ENCODE assay signal across 20 cellular contexts in the genomic region with DNA sequence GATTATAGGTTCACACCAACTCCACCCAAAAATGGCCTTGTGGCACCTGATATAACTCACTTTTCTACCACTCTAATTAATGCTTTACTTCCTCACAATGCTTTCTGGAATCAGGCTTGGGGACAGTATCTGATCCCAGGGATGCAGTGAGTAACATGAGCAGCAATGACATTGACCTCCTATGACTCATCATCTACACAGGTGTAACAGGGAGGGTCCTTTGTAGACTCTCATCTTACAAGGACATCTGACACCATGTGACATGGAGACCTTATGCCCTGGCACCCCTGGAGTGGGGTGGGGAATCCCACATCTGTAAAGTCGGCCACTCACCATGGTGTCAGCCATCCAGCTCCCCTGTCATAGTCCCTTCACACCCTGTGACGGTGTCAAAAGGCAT.
DNase-seq lines count a peak whose midpoint lies in the region; FAIRE-seq and TF ChIP-seq lines count a peak whose summit lies in the region.
"Had no signal": no experiment of that assay in that cellular context is flagged by ENCODE, and none has a peak within 500 bp of the region (broad histone marks: within the 10 kb centered on the region; RNA-seq: fewer than 3 reads in every experiment).

No MANE protein-coding gene starts in this region.

- no peak for TF ChIP-seq POLR2A in adrenal gland (IDR thresholded peaks at IDR 0.05)

- peak; percentile 3 for DNase-seq in NCI-H345 (lab: John Stamatoyannopoulos, UW)
- no peak for DNase-seq in NCI-H345 treated with DMSO at 0.1 percent for 48 hours (lab: John Stamatoyannopoulos, UW; ENCODE audit: unreplicated experiment)
- peak; percentile 6 for DNase-seq in NCI-H2029 treated with DMSO at 0.1 percent for 48 hours (lab: John Stamatoyannopoulos, UW)
- DNase-seq in SW480 (ENCODE audit: low spot score): peak; percentile 65
- DNase-seq in small intestine: peak; percentile 52
- DNase-seq in NCI-H187 treated with DMSO at 0.1 percent for 48 hours (lab: John Stamatoyannopoulos, UW): no peak
- DNase-seq in D721Med (ENCODE audit: insufficient read length, low spot score): no peak
- DNase-seq in adrenal gland: no peak
- DNase-seq: Caco-2; CD4-positive, alpha-beta T cell; DND-41; Karpas-422; MG63; NCI-H1048; NCI-H1436; NCI-H2081; SJCRH30 had no signal

- no peak for FAIRE-seq in small intestine (lab: Jason Lieb, UNC)
- FAIRE-seq in D721Med (lab: Jason Lieb, UNC): no peak
- FAIRE-seq: A204.1, H54 had no signal

- no peak for TF ChIP-seq CTCF in D721Med (IDR thresholded peaks at IDR 0.05; ENCODE audit: insufficient read depth, missing control alignments)
- no peak for TF ChIP-seq CTCF in adrenal gland (IDR thresholded peaks at IDR 0.05)

- 77 to 82% (median 80%) methylated on average over 2 of the region's 2 CpGs for WGBS in small intestine, 3 donors
- WGBS in adrenal gland, 4 donors: 79 to 93% (median 89%) methylated on average over 2 of the region's 2 CpGs

- no peaks in the 10 kb centered on the region for H3K9me3 ChIP-seq in small intestine (ENCODE audit: control insufficient read depth, low read depth)
- no peaks in the 10 kb centered on the region for H3K9me3 ChIP-seq in adrenal gland (replicated peaks in 1 of 3)
- H3K9me3 ChIP-seq: Caco-2, MG63, SJCRH30 had no signal

- H3K27me3 ChIP-seq in small intestine (ENCODE audit: control insufficient read depth in 2 of 2, insufficient read depth in 2 of 2, low read length in 2 of 2) (no peaks in the 10 kb centered on the region), adrenal gland (no peaks in the 10 kb centered on the region)
- H3K27me3 ChIP-seq: MG63, SJCRH30 had no signal

- intact Hi-C loops in adrenal gland (cut with DNase I): no loop called here

- H3K27ac ChIP-seq in small intestine (ENCODE audit: low read depth in 1 of 2, low read length in 1 of 2) (no peak overlapping the region), adrenal gland (no peak overlapping the region)
- H3K27ac ChIP-seq: PC-9, SJCRH30 had no signal

- H3K36me3 ChIP-seq in small intestine (ENCODE audit: control insufficient read depth in 2 of 2, insufficient read depth in 2 of 2, low read length in 2 of 2) (no peaks in the 10 kb centered on the region), adrenal gland (replicated peaks in 1 of 2) (no peaks in the 10 kb centered on the region)
- H3K36me3 ChIP-seq: MG63, SJCRH30 had no signal

- H3K4me1 ChIP-seq in small intestine (ENCODE audit: control insufficient read depth in 2 of 2, insufficient read depth in 1 of 2, low read depth in 1 of 2, low read length in 1 of 2) (peaks cover 0 to 5% of the 10 kb centered on the region in 2 donors), adrenal gland (replicated peaks in 1 of 2) (peaks cover 0 to 7% of the 10 kb centered on the region in 2 donors)
- H3K4me1 ChIP-seq: Caco-2, SJCRH30 had no signal

- no peak overlapping the region for H3K4me3 ChIP-seq in small intestine (ENCODE audit: low read depth in 1 of 2, low read length in 2 of 2)
- no peak overlapping the region for H3K4me3 ChIP-seq in adrenal gland
- H3K4me3 ChIP-seq: MG63, PC-9, SJCRH30 had no signal

Comparison
In these comparisons a context has a peak if more than half of its experiments do, and no peak if none do; other contexts are left out.
1. DNase-seq: peak in NCI-H345 (single experiment), NCI-H2029 treated with DMSO at 0.1 percent for 48 hours (single experiment), SW480 (single experiment) and small intestine (single experiment); none in NCI-H345 treated with DMSO at 0.1 percent for 48 hours (single experiment), NCI-H187 treated with DMSO at 0.1 percent for 48 hours (single experiment), D721Med (single experiment) and adrenal gland (0 of 7).